ENCODE assay signal across 8 cellular contexts in the genomic region with DNA sequence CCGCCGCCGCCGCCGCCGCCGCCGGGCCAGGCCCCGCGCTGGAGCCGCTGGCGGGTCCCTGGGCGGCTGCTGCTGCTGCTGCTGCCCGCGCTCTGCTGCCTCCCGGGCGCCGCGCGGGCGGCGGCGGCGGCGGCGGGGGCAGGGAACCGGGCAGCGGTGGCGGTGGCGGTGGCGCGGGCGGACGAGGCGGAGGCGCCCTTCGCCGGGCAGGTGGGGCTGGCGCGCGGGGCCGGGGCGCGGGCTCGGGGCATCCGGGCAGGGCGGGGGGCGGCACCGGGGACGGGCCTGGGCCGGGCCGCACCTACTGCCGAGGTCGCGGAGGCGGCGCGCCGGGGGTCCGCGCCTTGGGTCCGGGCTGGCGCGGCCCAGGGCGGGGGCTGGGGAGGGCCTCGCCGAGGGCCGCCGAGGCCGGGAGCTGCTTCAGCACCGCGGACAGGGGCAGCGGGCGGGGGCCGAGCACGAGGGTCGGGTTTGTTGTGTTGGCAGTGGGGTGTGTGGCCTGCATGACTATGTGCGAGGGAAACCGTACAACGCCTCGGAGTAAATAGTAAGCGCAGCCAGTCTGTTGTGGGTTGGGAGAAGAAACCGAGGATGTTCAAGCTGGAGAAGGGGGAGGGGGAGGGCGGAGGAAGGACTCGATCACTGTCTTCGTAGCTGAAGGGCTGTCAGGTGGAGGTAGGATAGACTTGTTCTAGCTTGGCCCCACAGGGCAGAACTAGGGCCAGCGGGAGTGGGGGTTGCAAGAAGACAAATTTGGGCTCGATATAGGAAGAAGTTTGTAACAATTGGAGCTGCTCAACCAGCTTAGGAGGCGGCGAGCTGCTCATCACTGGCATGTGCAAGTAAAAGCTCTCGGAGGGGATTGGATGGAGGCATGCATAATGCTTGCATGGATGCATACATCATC. TPM values are rescaled to one million over a fixed set of nuclear protein-coding genes. Genes with fewer than 3 reads are reported as not detected.
DNase-seq lines count a peak whose midpoint lies in the region; ATAC-seq, FAIRE-seq and TF ChIP-seq lines count a peak whose summit lies in the region.

No MANE protein-coding gene starts in this region.

- intact Hi-C loops in PC-9 (cut with micrococcal nuclease; ENCODE audit: unreplicated experiment) = no loop called here

- peaks cover 5% of the 10 kb centered on the region; the same call in 1 of the 2 replicates for H3F3A ChIP-seq in PC-9 (ENCODE audit: insufficient read depth, low read depth)

- peaks cover 50% of the 10 kb centered on the region for H3K27me3 ChIP-seq in PC-9 (ENCODE audit: insufficient read depth, low read depth)
- no peaks in the 10 kb centered on the region for H3K27me3 ChIP-seq in parathyroid adenoma (ENCODE audit: control insufficient read depth, insufficient read depth, low read length)

- H3K79me2 ChIP-seq in PC-9 (ENCODE audit: low read depth) (no peaks in the 10 kb centered on the region), parathyroid adenoma (no peaks in the 10 kb centered on the region)

- ATAC-seq in HG02642 (IDR thresholded peaks at IDR 0.05; ENCODE audit: poor library complexity, unreplicated experiment) = no peak

- TF ChIP-seq CTCF in PC-9 (conservative IDR thresholded peaks at IDR 0.05) (no peak), parathyroid adenoma (IDR thresholded peaks at IDR 0.05) (no peak)

- H3K4me3 ChIP-seq in PC-9 (no peak overlapping the region), parathyroid adenoma (ENCODE audit: low read depth, low read length) (no peak overlapping the region)

- H3K36me3 ChIP-seq in PC-9 (ENCODE audit: low read depth) (no peaks in the 10 kb centered on the region), parathyroid adenoma (ENCODE audit: control insufficient read depth, insufficient read depth, low read length) (no peaks in the 10 kb centered on the region)

- DNase-seq in NCI-H1417 (lab: John Stamatoyannopoulos, UW) (peak; percentile 54 to 88 (median 78)), NCI-H1417 treated with DMSO at 0.1 percent for 48 hours (lab: John Stamatoyannopoulos, UW) (no peak), PC-9 (peak in 1 of 2 experiments; percentile 51), globus pallidus (ENCODE audit: low spot score) (peak; percentile 5), RCC 7860 (ENCODE audit: low spot score) (no peak)
- peak; percentile 27 for DNase-seq in activated gamma-delta T cell treated with anti-CD3 and anti-CD28 coated beads, Interleukin-2, amount 50 U/mL, for 16 hours (ENCODE audit: low read depth)

- CTCF ChIA-PET in PC-9 (lab: Charles Lee) = interaction anchor here (0.6 kb wide), 1 partner anchor 133 kb away, joined by 4 read pairs; no protein-coding TSS in a partner anchor

- H3K4me2 ChIP-seq in PC-9 (peak overlapping the region; percentile 56; the same call in 1 of the 2 replicates), parathyroid adenoma (ENCODE audit: low read length) (peak overlapping the region; percentile 50)

- no TSS peak for BruUV-seq in PC-9 (replicated peaks; lab: Mats Ljungman, UMichigan)

- H3K4me1 ChIP-seq in PC-9 (replicated peaks; ENCODE audit: insufficient read depth) (0 out of 2 replicates have a peak, but pooled peaks cover 3% of the 10 kb centered on the region), parathyroid adenoma (peaks cover 7% of the 10 kb centered on the region)

- POLR2A ChIA-PET in PC-9 (lab: Charles Lee; ENCODE audit: unreplicated experiment) = no interaction called here

- H3K9ac ChIP-seq in parathyroid adenoma = no peak overlapping the region

- no peaks in the 10 kb centered on the region for H4K20me1 ChIP-seq in PC-9 (ENCODE audit: insufficient read depth)

- FAIRE-seq in RCC 7860 (lab: Jason Lieb, UNC) = no peak

- H3K9me3 ChIP-seq in PC-9 (ENCODE audit: insufficient read depth, low read depth) (no peaks in the 10 kb centered on the region), parathyroid adenoma (ENCODE audit: control insufficient read depth, low read length) (no peaks in the 10 kb centered on the region)

- no peak overlapping the region for H3K27ac ChIP-seq in PC-9
- H3K27ac ChIP-seq in parathyroid adenoma = no peak overlapping the region

- H2AFZ ChIP-seq in PC-9 (no peak overlapping the region), parathyroid adenoma (peak overlapping the region; percentile 83)

- no peaks in the 10 kb centered on the region for H3K9me2 ChIP-seq in PC-9 (ENCODE audit: insufficient read depth)

RNA-seq across cellular contexts. Expression of a gene that starts 0.5 kb away (rescaled TPM):
- 0.45 and 0.48 TPM in 2 replicates for total RNA-seq in PC-9 (2021)

RNA-seq across cellular contexts. Expression of a gene that starts 50.9 kb away (rescaled TPM):
- 59.3 and 79.0 TPM in 2 replicates for total RNA-seq in PC-9 (2021)

RNA-seq across cellular contexts. Expression of a gene that starts 55.2 kb away (rescaled TPM):
- 5.1 and 7.5 TPM in 2 replicates for total RNA-seq in PC-9 (2021)

RNA-seq across cellular contexts. Expression of a gene that starts 57.5 kb away (rescaled TPM):
- total RNA-seq in PC-9 (2021) = 255 and 270 TPM in 2 replicates

Comparison
In these comparisons a context has a peak if more than half of its experiments do, and no peak if none do; other contexts are left out.
1. DNase-seq: peak in NCI-H1417 (3 of 3), activated gamma-delta T cell treated with anti-CD3 and anti-CD28 coated beads, Interleukin-2, amount 50 U/mL, for 16 hours (single experiment) and globus pallidus (single experiment); none in NCI-H1417 treated with DMSO at 0.1 percent for 48 hours (single experiment) and RCC 7860 (single experiment).